ENCODE assay signal across 8 cellular contexts in the genomic region with DNA sequence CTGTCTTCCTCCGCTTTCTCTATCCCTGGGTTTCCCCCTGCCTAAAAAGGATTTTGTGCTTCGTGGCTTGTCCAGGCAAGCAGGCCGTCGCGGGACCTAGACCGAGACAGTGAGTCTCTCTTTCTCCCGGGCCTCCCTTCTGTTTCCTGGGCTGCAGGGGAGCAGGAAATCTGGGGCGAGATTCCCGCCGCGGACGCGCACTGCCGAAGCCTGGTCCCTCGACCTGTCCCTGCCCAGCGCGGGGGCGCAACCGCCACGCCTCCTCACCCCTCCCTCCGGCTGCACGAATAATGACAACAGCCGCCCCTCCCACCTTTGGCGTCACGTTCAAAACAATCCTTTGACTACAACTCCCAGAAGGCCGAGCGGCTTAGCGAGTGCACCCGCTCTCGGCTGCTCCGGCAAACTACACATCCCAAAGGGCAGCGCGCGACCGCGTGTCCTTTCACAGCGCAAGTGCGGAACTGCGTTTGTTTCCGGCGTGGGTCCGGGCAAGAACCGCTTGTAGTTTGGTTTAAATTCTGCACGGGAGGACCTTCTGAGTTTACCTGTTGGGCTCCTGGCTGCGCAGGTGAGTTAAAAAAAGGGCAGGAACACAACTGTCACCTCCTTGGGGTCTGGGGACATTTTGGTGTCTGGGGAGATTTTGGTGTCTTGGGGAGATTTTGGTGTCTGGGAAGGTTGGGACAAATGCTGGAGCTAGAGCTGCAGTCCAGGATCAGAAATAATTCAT. TPM values are rescaled to one million over a fixed set of nuclear protein-coding genes. Genes with fewer than 3 reads are reported as not detected.
DNase-seq lines count a peak whose midpoint lies in the region; ATAC-seq and TF ChIP-seq lines count a peak whose summit lies in the region.

CLP1 (plus strand) TSS at position 473 of the 733 bp plus-strand sequence. CDS start 1,715 bp downstream, outside the sequence.

- TF ChIP-seq POLR2A in GM15510 (IDR thresholded peaks at IDR 0.05; ENCODE audit: borderline replicate concordance, extremely low read depth, insufficient read length) (peak; percentile 66), uterus (IDR thresholded peaks at IDR 0.05) (peak; percentile 77 to 86)

- 0 to 1% (median 1%) methylated on average over 43 to 45 of the region's 45 CpGs for WGBS in psoas muscle, 3 donors

- peak within 1 kb of the TSS; percentile 98 for H3K4me3 Mint-ChIP-seq in T-helper 17 cell

- H3K27ac ChIP-seq in angular gyrus (ENCODE audit: low read depth, low read length) (peak within 1 kb of the TSS; percentile 97), psoas muscle (peak within 1 kb of the TSS; percentile 85), uterus (peak within 1 kb of the TSS; percentile 87 to 93)

- H3K4me1 ChIP-seq in psoas muscle (peaks cover 17% of the 10 kb centered on the region), uterus (peaks cover 0 to 5% of the 10 kb centered on the region in 2 donors)

- intact Hi-C loops in left ventricle myocardium superior (cut with micrococcal nuclease) = no loop called here
- intact Hi-C loops in psoas muscle (cut with DNase I) = no loop called here
- intact Hi-C loops in uterus (cut with DNase I; ENCODE audit: low total_unique reads) = no loop called here

- H3K36me3 Mint-ChIP-seq in T-helper 17 cell (ENCODE audit: low read depth) = peaks cover 2% of the 10 kb centered on the region

- H3K4me1 Mint-ChIP-seq in T-helper 17 cell = peaks cover 20% of the 10 kb centered on the region

- no peak for TF ChIP-seq CTCF in psoas muscle (IDR thresholded peaks at IDR 0.05)
- TF ChIP-seq CTCF in uterus (IDR thresholded peaks at IDR 0.05) = peak in 2 of 4 experiments; percentile 4 to 17

- H3K27me3 ChIP-seq in psoas muscle (ENCODE audit: insufficient read depth in 3 of 3, low read length in 2 of 3) = no peaks in the 10 kb centered on the region
- no peaks in the 10 kb centered on the region for H3K27me3 ChIP-seq in uterus

- DNase-seq in NCI-H1694 treated with DMSO at 0.1 percent for 48 hours (lab: John Stamatoyannopoulos, UW) (peak; percentile 91), T-helper 17 cell (peak; percentile 95 to 97 (median 97)), left ventricle myocardium superior (peak; percentile 100), psoas muscle (peak; percentile 99 to 100), uterus (peak; percentile 99 to 100)

- H3K36me3 ChIP-seq in psoas muscle (ENCODE audit: insufficient read depth in 1 of 2, low read depth in 1 of 2) (peaks cover 5 to 33% of the 10 kb centered on the region in 2 donors), uterus (no peaks in the 10 kb centered on the region)

- H3K4me3 ChIP-seq in psoas muscle = peak within 1 kb of the TSS; percentile 76
- peak within 1 kb of the TSS; percentile 56 to 61 for H3K4me3 ChIP-seq in uterus

- no peaks in the 10 kb centered on the region for H3K27me3 Mint-ChIP-seq in T-helper 17 cell

- ATAC-seq in HG02885 (IDR thresholded peaks at IDR 0.05; ENCODE audit: poor library complexity, unreplicated experiment) = peak; percentile 99
- ATAC-seq in T-helper 17 cell = peak; percentile 98
- ATAC-seq in left ventricle myocardium superior = peak; percentile 99
- peak; percentile 98 to 99 (median 99) for ATAC-seq in psoas muscle

- H3K27ac Mint-ChIP-seq in T-helper 17 cell = peak within 1 kb of the TSS; percentile 95

- H3K9me3 ChIP-seq in T-helper 17 cell (ENCODE audit: control insufficient read depth, low read length, poor library complexity, severe bottlenecking) = no peaks in the 10 kb centered on the region
- no peaks in the 10 kb centered on the region for H3K9me3 ChIP-seq in psoas muscle
- no peaks in the 10 kb centered on the region for H3K9me3 ChIP-seq in uterus

RNA-seq across cellular contexts. Expression of gene CLP1, which starts in this region (rescaled TPM):
- total RNA-seq in T-helper 17 cell (10 to 100 TPM; 11.7 to 22.7 TPM), left ventricle myocardium superior (7.7 TPM), psoas muscle (10 to 100 TPM in 2 of 4 donors, 1 to 10 TPM in 2; 6.8 to 11.6 (median 9.2) TPM), uterus (10 to 100 TPM in 2 of 4 donors, 1 to 10 TPM in 2; 3.1 to 24.4 (median 12.2) TPM)
- polyA plus RNA-seq in psoas muscle = 10 to 100 TPM in 2 of 3 donors, 1 to 10 TPM in 1; 9.6 to 16.9 (median 14.3) TPM

Comparison
In these comparisons a context has a peak if more than half of its experiments do, and no peak if none do; other contexts are left out.
1. Peak in every context shown above with its lines: DNase-seq, ATAC-seq, H3K4me3 ChIP-seq and H3K27ac ChIP-seq.